8 cellular contexts compared by ENCODE assay signal in the genomic region with DNA sequence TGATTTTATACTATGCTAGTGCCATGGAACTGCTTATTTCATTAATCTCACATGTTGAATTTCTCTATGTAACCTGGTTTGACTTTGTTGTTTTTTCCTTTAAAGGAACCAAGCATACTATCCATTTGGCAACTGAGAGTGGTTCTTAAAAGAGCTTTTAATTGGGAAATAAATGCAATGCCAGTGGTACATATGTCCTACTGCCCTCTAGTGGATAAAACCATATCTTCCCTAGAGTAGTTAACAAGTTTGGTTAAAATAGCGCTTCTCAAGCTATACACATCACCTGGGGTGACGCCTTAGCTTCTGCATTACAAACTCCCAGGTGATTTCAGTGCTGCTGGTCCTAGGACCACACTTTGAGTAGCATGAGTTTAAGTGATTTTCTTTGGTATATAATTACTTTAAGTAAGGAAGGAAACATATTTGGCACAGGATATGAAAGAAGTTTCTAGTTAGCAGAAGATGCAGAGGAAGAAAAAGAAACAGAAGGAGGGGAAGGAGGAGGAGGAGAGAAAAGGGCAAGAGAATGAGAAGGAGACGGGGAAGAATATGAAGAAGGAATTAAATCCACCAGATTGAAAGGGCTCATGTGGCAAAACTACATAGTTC. TPM values are rescaled to one million over a fixed set of nuclear protein-coding genes. Genes with fewer than 3 reads are reported as not detected.
DNase-seq lines count a peak whose midpoint lies in the region; ATAC-seq and TF ChIP-seq lines count a peak whose summit lies in the region.

No MANE protein-coding gene starts in this region.

- no peaks in the 10 kb centered on the region for H3K36me3 ChIP-seq in WERI-Rb-1
- H3K36me3 ChIP-seq in iPS DF 6.9 (ENCODE audit: control insufficient read depth, insufficient read depth, low read length), result no peaks in the 10 kb centered on the region
- no peaks in the 10 kb centered on the region for H3K36me3 ChIP-seq in naive thymus-derived CD4-positive, alpha-beta T cell (ENCODE audit: control insufficient read depth in 2 of 3, insufficient read depth in 3 of 3, low read length in 3 of 3)

- DNase-seq in G401 (ENCODE audit: low spot score) (peak; percentile 7), HEK293T (ENCODE audit: extremely low spot score) (peak; percentile 10), NCI-H1105 (lab: John Stamatoyannopoulos, UW) (peak; percentile 28), WERI-Rb-1 (no peak), iPS DF 6.9 (ENCODE audit: low read depth, low spot score) (peak; percentile 57), GM19240 (ENCODE audit: insufficient read length, low spot score) (no peak)
- no peak for DNase-seq in stimulated activated CD4-positive, alpha-beta T cell treated with anti-CD3 and anti-CD28 coated beads, Interleukin-15, amount 100 ng/mL, for 24 hours
- DNase-seq in naive thymus-derived CD4-positive, alpha-beta T cell, result no peak

- ATAC-seq in naive thymus-derived CD4-positive, alpha-beta T cell, result no peak

- WGBS in iPS DF 6.9 (ENCODE audit: insufficient coverage, insufficient read length), result no CpG with 5 or more reads among the region's 3 CpGs

- intact Hi-C loops in naive thymus-derived CD4-positive, alpha-beta T cell (cut with micrococcal nuclease), result no loop called here

- POLR2A ChIA-PET in HEK293T (lab: Yijun Ruan, JAX), result no interaction called here
- POLR2A ChIA-PET in naive thymus-derived CD4-positive, alpha-beta T cell (lab: Charles Lee), result no interaction called here

- H3K27ac ChIP-seq in WERI-Rb-1 (no peak overlapping the region), iPS DF 6.9 (ENCODE audit: low read length) (no peak overlapping the region)
- no peak overlapping the region for H3K27ac ChIP-seq in naive thymus-derived CD4-positive, alpha-beta T cell (ENCODE audit: low read depth, low read length)

- peak; percentile 42; the same call in 1 of the 2 replicates for TF ChIP-seq CTCF in WERI-Rb-1 (IDR thresholded peaks at IDR 0.05; ENCODE audit: low read depth, low read length)

- no peak overlapping the region for H3K4me3 Mint-ChIP-seq in naive thymus-derived CD4-positive, alpha-beta T cell

- no peaks in the 10 kb centered on the region for H3K4me1 ChIP-seq in iPS DF 6.9 (ENCODE audit: control insufficient read depth, insufficient read depth, low read length)
- no peaks in the 10 kb centered on the region for H3K4me1 ChIP-seq in naive thymus-derived CD4-positive, alpha-beta T cell (ENCODE audit: control insufficient read depth in 2 of 2, insufficient read depth in 2 of 2, low read length in 2 of 2)

- no peak overlapping the region for H3K27ac Mint-ChIP-seq in naive thymus-derived CD4-positive, alpha-beta T cell

- H3K4me3 ChIP-seq in WERI-Rb-1 (ENCODE audit: low read depth, low read length) (no peak overlapping the region), iPS DF 6.9 (ENCODE audit: low read length) (no peak overlapping the region)
- no peak overlapping the region for H3K4me3 ChIP-seq in naive thymus-derived CD4-positive, alpha-beta T cell (ENCODE audit: low read length)

- in situ Hi-C loops in G401 (cut with HindIII; ENCODE audit: low sequenced_read_pairs), result no loop called here

- H3K27me3 Mint-ChIP-seq in naive thymus-derived CD4-positive, alpha-beta T cell, result no peaks in the 10 kb centered on the region

- no peaks in the 10 kb centered on the region for H3K4me1 Mint-ChIP-seq in naive thymus-derived CD4-positive, alpha-beta T cell

- H3K9me3 Mint-ChIP-seq in naive thymus-derived CD4-positive, alpha-beta T cell, result peaks cover 0 to 2% (median 0%) of the 10 kb centered on the region in 11 donors

- H3K9me3 ChIP-seq in WERI-Rb-1 (ENCODE audit: severe bottlenecking), result no peaks in the 10 kb centered on the region
- no peaks in the 10 kb centered on the region for H3K9me3 ChIP-seq in iPS DF 6.9 (ENCODE audit: control insufficient read depth, insufficient read depth, low read length)
- no peaks in the 10 kb centered on the region for H3K9me3 ChIP-seq in naive thymus-derived CD4-positive, alpha-beta T cell (ENCODE audit: control insufficient read depth in 2 of 3, low read length in 3 of 3)

- H3K36me3 Mint-ChIP-seq in naive thymus-derived CD4-positive, alpha-beta T cell, result no peaks in the 10 kb centered on the region

- H3K27me3 ChIP-seq in WERI-Rb-1 (ENCODE audit: insufficient read depth, low read depth, severe bottlenecking), result peaks cover 53% of the 10 kb centered on the region
- no peaks in the 10 kb centered on the region for H3K27me3 ChIP-seq in iPS DF 6.9 (ENCODE audit: control insufficient read depth, insufficient read depth, low read length)
- no peaks in the 10 kb centered on the region for H3K27me3 ChIP-seq in naive thymus-derived CD4-positive, alpha-beta T cell (ENCODE audit: control insufficient read depth in 2 of 2, insufficient read depth in 2 of 2, low read length in 2 of 2)

- CTCF ChIA-PET in HEK293T (lab: Yijun Ruan, JAX), result interaction anchor here (0.6 to 1.3 kb wide), 7 partner anchors 11 to 702 kb away, joined by 3 to 6 read pairs (median 4); a partner anchor contains a TSS
- CTCF ChIA-PET in naive thymus-derived CD4-positive, alpha-beta T cell (lab: Charles Lee), result no interaction called here

TF ChIP-seq in HEK293T, 16 proteins besides CTCF, POLR2A, EP300 and RAD21:
- TF ChIP-seq SUZ12 (IDR thresholded peaks at IDR 0.05) (no peak), FOXK2 (IDR thresholded peaks at IDR 0.05) (no peak), ELF4 (IDR thresholded peaks at IDR 0.05) (no peak), TARDBP (IDR thresholded peaks at IDR 0.05) (no peak), NFRKB (IDR thresholded peaks at IDR 0.05) (no peak)
- TF ChIP-seq, protein P1, sequence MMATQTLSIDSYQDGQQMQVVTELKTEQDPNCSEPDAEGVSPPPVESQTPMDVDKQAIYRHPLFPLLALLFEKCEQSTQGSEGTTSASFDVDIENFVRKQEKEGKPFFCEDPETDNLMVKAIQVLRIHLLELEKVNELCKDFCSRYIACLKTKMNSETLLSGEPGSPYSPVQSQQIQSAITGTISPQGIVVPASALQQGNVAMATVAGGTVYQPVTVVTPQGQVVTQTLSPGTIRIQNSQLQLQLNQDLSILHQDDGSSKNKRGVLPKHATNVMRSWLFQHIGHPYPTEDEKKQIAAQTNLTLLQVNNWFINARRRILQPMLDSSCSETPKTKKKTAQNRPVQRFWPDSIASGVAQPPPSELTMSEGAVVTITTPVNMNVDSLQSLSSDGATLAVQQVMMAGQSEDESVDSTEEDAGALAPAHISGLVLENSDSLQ (IDR thresholded peaks at IDR 0.05), result no peak
TF ChIP-seq in HEK293T: peak in this region for 0.

RNA-seq across cellular contexts. Expression of a gene that starts 56.8 kb away (rescaled TPM):
- not detected in 2 replicates for total RNA-seq in G401 (2014; rRNA removed; shearing (Covaris generic))
- not detected for total RNA-seq in naive thymus-derived CD4-positive, alpha-beta T cell
- not detected for polyA plus RNA-seq in naive thymus-derived CD4-positive, alpha-beta T cell

Comparison
In these comparisons a context has a peak if more than half of its experiments do, and no peak if none do; other contexts are left out.
1. DNase-seq: peak in G401 (single experiment), HEK293T (single experiment), NCI-H1105 (single experiment) and iPS DF 6.9 (single experiment); none in WERI-Rb-1 (single experiment), stimulated activated CD4-positive, alpha-beta T cell treated with anti-CD3 and anti-CD28 coated beads, Interleukin-15, amount 100 ng/mL, for 24 hours (single experiment), GM19240 (single experiment) and naive thymus-derived CD4-positive, alpha-beta T cell (0 of 9).